Comparison of ENCODE assay signal across 24 cellular contexts in genomic region chrX:136762820-136763452, GRCh38. TPM values are rescaled to one million over a fixed set of nuclear protein-coding genes. Genes with fewer than 3 reads are reported as not detected.
DNase-seq lines count a peak whose midpoint lies in the region; ATAC-seq, FAIRE-seq and TF ChIP-seq lines count a peak whose summit lies in the region.
"Had no signal": no experiment of that assay in that cellular context is flagged by ENCODE, and none has a peak within 500 bp of the region (broad histone marks: within the 10 kb centered on the region; RNA-seq: fewer than 3 reads in every experiment).

No MANE protein-coding gene starts in this region.

- H3K36me3 Mint-ChIP-seq in activated T-cell treated with anti-CD3 and anti-CD28 coated beads, Interleukin-2, amount 50 U/mL, for 24 hours (ENCODE audit: low read depth), result peaks cover 8% of the 10 kb centered on the region
- peaks cover 6% of the 10 kb centered on the region for H3K36me3 Mint-ChIP-seq in activated T-helper 1 cell treated with anti-CD3 and anti-CD28 coated beads, Interleukin-12 subunit alpha, Interleukin-12 subunit beta, Interleukin-2, Interleukin-4 antibody, amounts not matched to agents 30 ng/mL and 10 ng/mL and 1 ng/mL, durations not matched to agents 14 hours and 24 hours and 36 hours (ENCODE audit: low read depth)
- H3K36me3 Mint-ChIP-seq in immature natural killer cell, result no peaks in the 10 kb centered on the region

- H3K36me3 ChIP-seq in psoas muscle (ENCODE audit: insufficient read depth in 1 of 2, low read depth in 1 of 2), result no peaks in the 10 kb centered on the region
- H3K36me3 ChIP-seq in sigmoid colon, result no peaks in the 10 kb centered on the region
- H3K36me3 ChIP-seq: lower lobe of right lung, SJCRH30, uterus had no signal

- H3K4me3 Mint-ChIP-seq in activated T-cell treated with anti-CD3 and anti-CD28 coated beads, Interleukin-2, amount 50 U/mL, for 24 hours, result no peak overlapping the region
- H3K4me3 Mint-ChIP-seq in activated T-helper 1 cell treated with anti-CD3 and anti-CD28 coated beads, Interleukin-12 subunit alpha, Interleukin-12 subunit beta, Interleukin-2, Interleukin-4 antibody, amounts not matched to agents 30 ng/mL and 10 ng/mL and 1 ng/mL, durations not matched to agents 14 hours and 24 hours and 36 hours, result peak overlapping the region; percentile 4
- H3K4me3 Mint-ChIP-seq in immature natural killer cell, result no peak overlapping the region

- no peaks in the 10 kb centered on the region for H3K27me3 ChIP-seq in psoas muscle (ENCODE audit: insufficient read depth in 3 of 3, low read length in 2 of 3)
- no peaks in the 10 kb centered on the region for H3K27me3 ChIP-seq in sigmoid colon
- H3K27me3 ChIP-seq: SJCRH30, uterus had no signal

- H3K4me1 Mint-ChIP-seq in activated T-cell treated with anti-CD3 and anti-CD28 coated beads, Interleukin-2, amount 50 U/mL, for 24 hours (ENCODE audit: low read depth), result peaks cover 58% of the 10 kb centered on the region
- peaks cover 47% of the 10 kb centered on the region for H3K4me1 Mint-ChIP-seq in activated T-helper 1 cell treated with anti-CD3 and anti-CD28 coated beads, Interleukin-12 subunit alpha, Interleukin-12 subunit beta, Interleukin-2, Interleukin-4 antibody, amounts not matched to agents 30 ng/mL and 10 ng/mL and 1 ng/mL, durations not matched to agents 14 hours and 24 hours and 36 hours (ENCODE audit: low read depth)
- peaks cover 33 to 57% of the 10 kb centered on the region in 2 donors for H3K4me1 Mint-ChIP-seq in immature natural killer cell

- H3K9me3 ChIP-seq in psoas muscle (no peaks in the 10 kb centered on the region), sigmoid colon (no peaks in the 10 kb centered on the region)
- H3K9me3 ChIP-seq: Caco-2, lower lobe of right lung, SJCRH30, uterus had no signal

- FAIRE-seq in GM12891 (lab: Jason Lieb, UNC), result peak; percentile 86
- FAIRE-seq: endometrium, islet of Langerhans had no signal

- no peak for DNase-seq in activated T-cell treated with anti-CD3 and anti-CD28 coated beads, Interleukin-2, amount 50 U/mL, for 24 hours
- DNase-seq in activated T-cell treated with anti-CD3 and anti-CD28 coated beads for 4 hours, result no peak
- no peak for DNase-seq in GM12891 (ENCODE audit: insufficient read length, low spot score)
- DNase-seq in activated T-helper 1 cell treated with anti-CD3 and anti-CD28 coated beads, Interleukin-12 subunit alpha, Interleukin-12 subunit beta, Interleukin-2, Interleukin-4 antibody, amounts not matched to agents 30 ng/mL and 10 ng/mL and 1 ng/mL, durations not matched to agents 14 hours and 24 hours and 36 hours (ENCODE audit: low spot score), result no peak
- no peak for DNase-seq in psoas muscle
- DNase-seq in immature natural killer cell, result no peak
- no peak for DNase-seq in sigmoid colon
- DNase-seq: activated CD4-positive, alpha-beta T cell treated with anti-CD3 and anti-CD28 coated beads, Interleukin-2, amount 50 U/mL, for 1 hour; activated effector memory CD4-positive, alpha-beta T cell treated with Interleukin-2 at 50 U/mL for 16 hours; Caco-2; lower lobe of right lung; NCI-H1092; NCI-H2081 treated with DMSO at 0.1 percent for 48 hours; NCI-H526; SJCRH30; stimulated activated CD4-positive, alpha-beta T cell treated with anti-CD3 and anti-CD28 coated beads, Interleukin-2, amount 100 ng/mL, for 48 hours; substantia nigra; T1000; uterus had no signal

- H3K4me3 ChIP-seq in psoas muscle, result no peak overlapping the region
- no peak overlapping the region for H3K4me3 ChIP-seq in sigmoid colon
- H3K4me3 ChIP-seq: lower lobe of right lung, SJCRH30, skin epidermis, uterus had no signal

- intact Hi-C loops in activated T-helper 1 cell treated with anti-CD3 and anti-CD28 coated beads, Interleukin-12 subunit alpha, Interleukin-12 subunit beta, Interleukin-2, Interleukin-4 antibody, amounts not matched to agents 30 ng/mL and 10 ng/mL and 1 ng/mL, durations not matched to agents 14 hours and 24 hours and 36 hours (cut with micrococcal nuclease), result loop anchor here (2.0 kb wide), 1 partner anchor 16 kb away; no protein-coding TSS in a partner anchor
- intact Hi-C loops in psoas muscle (cut with DNase I), result no loop called here
- intact Hi-C loops in sigmoid colon (cut with DNase I), result no loop called here

- H3K27ac ChIP-seq in psoas muscle (peak overlapping the region; percentile 44), sigmoid colon (no peak overlapping the region)
- H3K27ac ChIP-seq: KMS-11, lower lobe of right lung, SJCRH30, skin epidermis, uterus had no signal

- H3K4me1 ChIP-seq in psoas muscle, result peaks cover 33% of the 10 kb centered on the region
- H3K4me1 ChIP-seq in sigmoid colon, result no peaks in the 10 kb centered on the region
- H3K4me1 ChIP-seq: Caco-2, lower lobe of right lung, uterus had no signal

- H3K27me3 Mint-ChIP-seq in activated T-cell treated with anti-CD3 and anti-CD28 coated beads, Interleukin-2, amount 50 U/mL, for 24 hours, result peaks cover 23% of the 10 kb centered on the region
- no peaks in the 10 kb centered on the region for H3K27me3 Mint-ChIP-seq in activated T-helper 1 cell treated with anti-CD3 and anti-CD28 coated beads, Interleukin-12 subunit alpha, Interleukin-12 subunit beta, Interleukin-2, Interleukin-4 antibody, amounts not matched to agents 30 ng/mL and 10 ng/mL and 1 ng/mL, durations not matched to agents 14 hours and 24 hours and 36 hours (ENCODE audit: insufficient read depth)
- H3K27me3 Mint-ChIP-seq in immature natural killer cell (ENCODE audit: low read depth in 3 of 3), result peaks cover 2 to 6% (median 2%) of the 10 kb centered on the region in 3 donors

- TF ChIP-seq CTCF in psoas muscle (IDR thresholded peaks at IDR 0.05) (no peak), sigmoid colon (IDR thresholded peaks at IDR 0.05) (no peak)

- peak overlapping the region; percentile 76 for H3K27ac Mint-ChIP-seq in activated T-cell treated with anti-CD3 and anti-CD28 coated beads, Interleukin-2, amount 50 U/mL, for 24 hours
- peak overlapping the region; percentile 60 for H3K27ac Mint-ChIP-seq in activated T-helper 1 cell treated with anti-CD3 and anti-CD28 coated beads, Interleukin-12 subunit alpha, Interleukin-12 subunit beta, Interleukin-2, Interleukin-4 antibody, amounts not matched to agents 30 ng/mL and 10 ng/mL and 1 ng/mL, durations not matched to agents 14 hours and 24 hours and 36 hours
- H3K27ac Mint-ChIP-seq in immature natural killer cell, result peak overlapping the region in 2 of 6 donors; percentile 4 to 16

- no peaks in the 10 kb centered on the region for H3K9me3 Mint-ChIP-seq in activated T-cell treated with anti-CD3 and anti-CD28 coated beads, Interleukin-2, amount 50 U/mL, for 24 hours
- H3K9me3 Mint-ChIP-seq in activated T-helper 1 cell treated with anti-CD3 and anti-CD28 coated beads, Interleukin-12 subunit alpha, Interleukin-12 subunit beta, Interleukin-2, Interleukin-4 antibody, amounts not matched to agents 30 ng/mL and 10 ng/mL and 1 ng/mL, durations not matched to agents 14 hours and 24 hours and 36 hours, result no peaks in the 10 kb centered on the region
- H3K9me3 Mint-ChIP-seq in immature natural killer cell, result no peaks in the 10 kb centered on the region

- ATAC-seq in psoas muscle (no peak), GM21619 (IDR thresholded peaks at IDR 0.05; ENCODE audit: unreplicated experiment) (no peak)
- ATAC-seq: lower lobe of right lung had no signal

- TF ChIP-seq EP300 in sigmoid colon (IDR thresholded peaks at IDR 0.05), result no peak

- 54 to 72% (median 59%) methylated on average over 2 of the region's 2 CpGs for WGBS in psoas muscle, 3 donors
- 45 to 88% methylated on average over 2 of the region's 2 CpGs for WGBS in sigmoid colon, 2 donors

- no peak for TF ChIP-seq POLR2A in GM12891 (IDR thresholded peaks at IDR 0.05; ENCODE audit: low read depth, low read length)
- TF ChIP-seq POLR2A in sigmoid colon (IDR thresholded peaks at IDR 0.05), result no peak

TF ChIP-seq in GM12891, 5 proteins besides CTCF, POLR2A, EP300 and RAD21:
- no peak for TF ChIP-seq POU2F2 (IDR thresholded peaks at IDR 0.05; ENCODE audit: low read depth, low read length)
- TF ChIP-seq POLR2AphosphoS5 (IDR thresholded peaks at IDR 0.05; ENCODE audit: low read depth, low read length), result no peak
- TF ChIP-seq TAF1 (IDR thresholded peaks at IDR 0.05; ENCODE audit: low read depth, low read length), result no peak
- no peak for TF ChIP-seq SPI1 (IDR thresholded peaks at IDR 0.05; ENCODE audit: low read depth, low read length)
- no peak for TF ChIP-seq PAX5 (IDR thresholded peaks at IDR 0.05; ENCODE audit: insufficient read depth, low read length, severe bottlenecking)

RNA-seq across cellular contexts. Expression of gene ARHGEF6, which starts 17.8 kb away (rescaled TPM):
- polyA plus RNA-seq in GM12891 (2012; ENCODE audit: low read depth, missing spikeins), result 10.1 TPM
- total RNA-seq in activated T-helper 1 cell treated with anti-CD3 and anti-CD28 coated beads, Interleukin-12 subunit alpha, Interleukin-12 subunit beta, Interleukin-2, Interleukin-4 antibody, amounts not matched to agents 30 ng/mL and 10 ng/mL and 1 ng/mL, durations not matched to agents 14 hours and 24 hours and 36 hours, result 39.8 and 40.8 TPM in 2 replicates
- total RNA-seq in psoas muscle, result 10 to 100 TPM; 25.4 to 70.5 (median 53.8) TPM
- polyA plus RNA-seq in psoas muscle, result 10 to 100 TPM; 11.4 to 22.5 (median 19.6) TPM
- 10 to 100 TPM; 48.4 to 62.0 (median 50.5) TPM for polyA plus RNA-seq in immature natural killer cell
- 10 to 100 TPM; 16.1 to 26.3 (median 20.1) TPM for total RNA-seq in sigmoid colon
- 10 to 100 TPM in 1 of 3 donors, 1 to 10 TPM in 2; 2.1 to 13.0 (median 3.6) TPM for polyA plus RNA-seq in sigmoid colon
- total RNA-seq: Caco-2 had no signal
